In genomic region chr1:2135425-2135824, GRCh38 we compare ENCODE assay signal across 11 cellular contexts. TPM values are rescaled to one million over a fixed set of nuclear protein-coding genes. Genes with fewer than 3 reads are reported as not detected.
A peak's percentile ranks its signal among the peaks of the same experiment; 100 is the strongest.
DNase-seq lines count a peak whose midpoint lies in the region; ATAC-seq and TF ChIP-seq lines count a peak whose summit lies in the region.
"Had no signal": no experiment of that assay in that cellular context is flagged by ENCODE, and none has a peak within 500 bp of the region (broad histone marks: within the 10 kb centered on the region; RNA-seq: fewer than 3 reads in every experiment).

No MANE protein-coding gene starts in this region.

- no peaks in the 10 kb centered on the region for H3K27me3 ChIP-seq in vagina

- peak overlapping the region; percentile 23 for H3K27ac Mint-ChIP-seq in activated CD4-positive, alpha-beta memory T cell treated with anti-CD3 and anti-CD28 coated beads for 36 hours
- no peak overlapping the region for H3K27ac Mint-ChIP-seq in activated CD4-positive, alpha-beta memory T cell treated with anti-CD3 and anti-CD28 coated beads, Interleukin-2, amount 10 ng/mL, durations not matched to agents 7 days and 5 days
- no peak overlapping the region for H3K27ac Mint-ChIP-seq in activated T-helper 2 cell treated with anti-CD3 and anti-CD28 coated beads, Interferon-gamma antibody, Interleukin-2, Interleukin-4, amounts not matched to agents 10 μg/mL and 5 μg/mL and 100 μg/mL, durations not matched to agents 14 hours and 24 hours and 36 hours

- intact Hi-C loops in activated CD4-positive, alpha-beta memory T cell treated with anti-CD3 and anti-CD28 coated beads for 36 hours (cut with micrococcal nuclease), result no loop called here
- intact Hi-C loops in mucosa of descending colon (cut with DNase I, micrococcal nuclease) (no loop called here), vagina (cut with DNase I) (no loop called here)
- intact Hi-C loops in activated T-helper 2 cell treated with anti-CD3 and anti-CD28 coated beads, Interferon-gamma antibody, Interleukin-2, Interleukin-4, amounts not matched to agents 10 μg/mL and 5 μg/mL and 100 μg/mL, durations not matched to agents 14 hours and 24 hours and 36 hours (cut with micrococcal nuclease), result loop anchor here (10.0 kb wide), 1 partner anchor 221 kb away; the partner anchor contains the start of genes CALML6 and TMEM52

- TF ChIP-seq CTCF in mucosa of descending colon (IDR thresholded peaks at IDR 0.05) (no peak), vagina (IDR thresholded peaks at IDR 0.05) (no peak)

- no peak for TF ChIP-seq POLR2A in vagina (IDR thresholded peaks at IDR 0.05)

- H3K4me1 ChIP-seq in mucosa of descending colon (ENCODE audit: low read depth) (peaks cover 38% of the 10 kb centered on the region), vagina (peaks cover 33% of the 10 kb centered on the region)

- peak overlapping the region; percentile 87 for H3K27ac ChIP-seq in vagina
- H3K27ac ChIP-seq: C4-2B had no signal

- POLR2A ChIA-PET in activated CD4-positive, alpha-beta memory T cell treated with anti-CD3 and anti-CD28 coated beads for 36 hours (lab: Charles Lee), result no interaction called here
- POLR2A ChIA-PET in activated CD4-positive, alpha-beta memory T cell treated with anti-CD3 and anti-CD28 coated beads, Interleukin-2, amount 10 ng/mL, durations not matched to agents 7 days and 5 days (lab: Charles Lee), result no interaction called here

- DNase-seq in activated CD4-positive, alpha-beta memory T cell treated with anti-CD3 and anti-CD28 coated beads for 36 hours, result no peak
- no peak for DNase-seq in activated CD4-positive, alpha-beta memory T cell treated with anti-CD3 and anti-CD28 coated beads, Interleukin-2, amount 10 ng/mL, durations not matched to agents 7 days and 5 days
- DNase-seq in epidermal melanocyte (ENCODE audit: insufficient read length, low spot score) (peak; percentile 56), mucosa of descending colon (peak in 2 of 3 donors; percentile 40 to 60), vagina (ENCODE audit: extremely low spot score in 2 of 2) (no peak), NAMALWA (ENCODE audit: low spot score) (no peak)
- DNase-seq in activated T-helper 2 cell treated with anti-CD3 and anti-CD28 coated beads, Interferon-gamma antibody, Interleukin-2, Interleukin-4, amounts not matched to agents 10 μg/mL and 5 μg/mL and 100 μg/mL, durations not matched to agents 14 hours and 24 hours and 36 hours (ENCODE audit: low spot score), result no peak
- DNase-seq: NCI-H510A had no signal

- CTCF ChIA-PET in activated CD4-positive, alpha-beta memory T cell treated with anti-CD3 and anti-CD28 coated beads for 36 hours (lab: Charles Lee), result interaction anchor here (1.2 kb wide), 1 partner anchor 39 kb away, joined by 5 read pairs; no protein-coding TSS in a partner anchor
- CTCF ChIA-PET in activated CD4-positive, alpha-beta memory T cell treated with anti-CD3 and anti-CD28 coated beads, Interleukin-2, amount 10 ng/mL, durations not matched to agents 7 days and 5 days (lab: Charles Lee), result interaction anchor here (1.0 to 3.0 kb wide), 2 partner anchors 39 to 60 kb away, joined by 3 to 8 read pairs; no protein-coding TSS in a partner anchor

- no peaks in the 10 kb centered on the region for H3K9me3 Mint-ChIP-seq in activated CD4-positive, alpha-beta memory T cell treated with anti-CD3 and anti-CD28 coated beads for 36 hours
- H3K9me3 Mint-ChIP-seq in activated CD4-positive, alpha-beta memory T cell treated with anti-CD3 and anti-CD28 coated beads, Interleukin-2, amount 10 ng/mL, durations not matched to agents 7 days and 5 days, result no peaks in the 10 kb centered on the region
- no peaks in the 10 kb centered on the region for H3K9me3 Mint-ChIP-seq in activated T-helper 2 cell treated with anti-CD3 and anti-CD28 coated beads, Interferon-gamma antibody, Interleukin-2, Interleukin-4, amounts not matched to agents 10 μg/mL and 5 μg/mL and 100 μg/mL, durations not matched to agents 14 hours and 24 hours and 36 hours

- H3K9me3 ChIP-seq in mucosa of descending colon (no peaks in the 10 kb centered on the region), vagina (no peaks in the 10 kb centered on the region)
- H3K9me3 ChIP-seq: HAP-1 had no signal

- no peak overlapping the region for H3K4me3 Mint-ChIP-seq in activated CD4-positive, alpha-beta memory T cell treated with anti-CD3 and anti-CD28 coated beads for 36 hours
- H3K4me3 Mint-ChIP-seq in activated CD4-positive, alpha-beta memory T cell treated with anti-CD3 and anti-CD28 coated beads, Interleukin-2, amount 10 ng/mL, durations not matched to agents 7 days and 5 days, result no peak overlapping the region
- H3K4me3 Mint-ChIP-seq in activated T-helper 2 cell treated with anti-CD3 and anti-CD28 coated beads, Interferon-gamma antibody, Interleukin-2, Interleukin-4, amounts not matched to agents 10 μg/mL and 5 μg/mL and 100 μg/mL, durations not matched to agents 14 hours and 24 hours and 36 hours (ENCODE audit: low read depth), result no peak overlapping the region

- no peaks in the 10 kb centered on the region for H3K36me3 Mint-ChIP-seq in activated CD4-positive, alpha-beta memory T cell treated with anti-CD3 and anti-CD28 coated beads for 36 hours
- H3K36me3 Mint-ChIP-seq in activated CD4-positive, alpha-beta memory T cell treated with anti-CD3 and anti-CD28 coated beads, Interleukin-2, amount 10 ng/mL, durations not matched to agents 7 days and 5 days (ENCODE audit: low read depth), result no peaks in the 10 kb centered on the region
- no peaks in the 10 kb centered on the region for H3K36me3 Mint-ChIP-seq in activated T-helper 2 cell treated with anti-CD3 and anti-CD28 coated beads, Interferon-gamma antibody, Interleukin-2, Interleukin-4, amounts not matched to agents 10 μg/mL and 5 μg/mL and 100 μg/mL, durations not matched to agents 14 hours and 24 hours and 36 hours (ENCODE audit: low read depth)

- H3K4me1 Mint-ChIP-seq in activated CD4-positive, alpha-beta memory T cell treated with anti-CD3 and anti-CD28 coated beads for 36 hours (ENCODE audit: low read depth), result peaks cover 27% of the 10 kb centered on the region
- peaks cover 15% of the 10 kb centered on the region for H3K4me1 Mint-ChIP-seq in activated CD4-positive, alpha-beta memory T cell treated with anti-CD3 and anti-CD28 coated beads, Interleukin-2, amount 10 ng/mL, durations not matched to agents 7 days and 5 days
- peaks cover 8% of the 10 kb centered on the region for H3K4me1 Mint-ChIP-seq in activated T-helper 2 cell treated with anti-CD3 and anti-CD28 coated beads, Interferon-gamma antibody, Interleukin-2, Interleukin-4, amounts not matched to agents 10 μg/mL and 5 μg/mL and 100 μg/mL, durations not matched to agents 14 hours and 24 hours and 36 hours (ENCODE audit: low read depth)

- no peaks in the 10 kb centered on the region for H3K27me3 Mint-ChIP-seq in activated CD4-positive, alpha-beta memory T cell treated with anti-CD3 and anti-CD28 coated beads for 36 hours
- H3K27me3 Mint-ChIP-seq in activated CD4-positive, alpha-beta memory T cell treated with anti-CD3 and anti-CD28 coated beads, Interleukin-2, amount 10 ng/mL, durations not matched to agents 7 days and 5 days, result no peaks in the 10 kb centered on the region
- H3K27me3 Mint-ChIP-seq in activated T-helper 2 cell treated with anti-CD3 and anti-CD28 coated beads, Interferon-gamma antibody, Interleukin-2, Interleukin-4, amounts not matched to agents 10 μg/mL and 5 μg/mL and 100 μg/mL, durations not matched to agents 14 hours and 24 hours and 36 hours (ENCODE audit: low read depth), result no peaks in the 10 kb centered on the region

- H3K4me3 ChIP-seq in mucosa of descending colon (no peak overlapping the region), vagina (no peak overlapping the region)
- H3K4me3 ChIP-seq: HAP-1 had no signal

- ATAC-seq in mucosa of descending colon (no peak), GM19328 (IDR thresholded peaks at IDR 0.05; ENCODE audit: unreplicated experiment) (no peak)

- H3K36me3 ChIP-seq in mucosa of descending colon (ENCODE audit: low read depth) (no peaks in the 10 kb centered on the region), vagina (no peaks in the 10 kb centered on the region)
- H3K36me3 ChIP-seq: HAP-1 had no signal

RNA-seq across cellular contexts. Expression of gene FAAP20, which starts 59.1 kb away (rescaled TPM):
- 10 to 100 TPM; 64.9 to 69.8 TPM for total RNA-seq in activated CD4-positive, alpha-beta memory T cell treated with anti-CD3 and anti-CD28 coated beads for 36 hours
- total RNA-seq in activated CD4-positive, alpha-beta memory T cell treated with anti-CD3 and anti-CD28 coated beads, Interleukin-2, amount 10 ng/mL, durations not matched to agents 7 days and 5 days, result 10 to 100 TPM; 53.4 to 57.1 TPM
- total RNA-seq in mucosa of descending colon (10 to 100 TPM; 23.4 to 42.6 (median 32.0) TPM), vagina (92.3 TPM)
- 61.5 and 63.8 TPM in 2 replicates for total RNA-seq in activated T-helper 2 cell treated with anti-CD3 and anti-CD28 coated beads, Interferon-gamma antibody, Interleukin-2, Interleukin-4, amounts not matched to agents 10 μg/mL and 5 μg/mL and 100 μg/mL, durations not matched to agents 14 hours and 24 hours and 36 hours

Comparison
In these comparisons a context has a peak if more than half of its experiments do, and no peak if none do; other contexts are left out.
1. DNase-seq: peak in epidermal melanocyte (single experiment) and mucosa of descending colon (2 of 3); none in activated CD4-positive, alpha-beta memory T cell treated with anti-CD3 and anti-CD28 coated beads for 36 hours (single experiment), activated CD4-positive, alpha-beta memory T cell treated with anti-CD3 and anti-CD28 coated beads, Interleukin-2, amount 10 ng/mL, durations not matched to agents 7 days and 5 days (single experiment), vagina (0 of 2), activated T-helper 2 cell treated with anti-CD3 and anti-CD28 coated beads, Interferon-gamma antibody, Interleukin-2, Interleukin-4, amounts not matched to agents 10 μg/mL and 5 μg/mL and 100 μg/mL, durations not matched to agents 14 hours and 24 hours and 36 hours (single experiment) and NAMALWA (single experiment).